In genomic region chr4:101019941-101020401, GRCh38 we compare ENCODE assay signal across 7 cellular contexts.
DNase-seq lines count a peak whose midpoint lies in the region; ATAC-seq lines count a peak whose summit lies in the region.

No MANE protein-coding gene starts in this region.

- peaks cover 29% of the 10 kb centered on the region for H3K4me1 ChIP-seq in GM23248 (ENCODE audit: insufficient read depth)

- no peak overlapping the region for H3K4me2 ChIP-seq in GM23248 (ENCODE audit: unreplicated experiment)

- peaks cover 2% of the 10 kb centered on the region; the same call in 1 of the 2 replicates for H3K36me3 ChIP-seq in GM23248 (ENCODE audit: low read depth)

- DNase-seq in RPMI7951 (ENCODE audit: low read depth) (peak; percentile 13), kidney tubule cell (ENCODE audit: low spot score) (peak; percentile 70), DMS79 treated with DMSO at 0.1 percent for 48 hours (lab: John Stamatoyannopoulos, UW) (no peak), GM23248 (no peak), NCI-H2107 treated with DMSO at 0.1 percent for 48 hours (lab: John Stamatoyannopoulos, UW; ENCODE audit: unreplicated experiment) (no peak)

- H3F3A ChIP-seq in GM23248 (ENCODE audit: insufficient read depth): peaks cover 28% of the 10 kb centered on the region

- no peaks in the 10 kb centered on the region for H4K20me1 ChIP-seq in GM23248 (ENCODE audit: insufficient read depth)

- WGBS in GM23248 (ENCODE audit: low coverage in 1 of 2, low lambda C conversion rate in 2 of 2, missing lambda C conversion rate in 2 of 2), 2 experiments: 72 to 73% methylated on average over 1 of the region's 1 CpG

- no peaks in the 10 kb centered on the region for H3K9me3 ChIP-seq in GM23248 (ENCODE audit: low read depth)

- peak; percentile 57 for ATAC-seq in GM19025 (IDR thresholded peaks at IDR 0.05; ENCODE audit: low read depth, unreplicated experiment)
- peak; percentile 68 for ATAC-seq in HG02759 (IDR thresholded peaks at IDR 0.05; ENCODE audit: unreplicated experiment)

- in situ Hi-C loops in GM23248 (cut with MboI): no loop called here

- H3K79me2 ChIP-seq in GM23248 (ENCODE audit: insufficient read depth): no peaks in the 10 kb centered on the region

- H3K4me3 ChIP-seq in GM23248: no peak overlapping the region

- no peak overlapping the region for H2AFZ ChIP-seq in GM23248

- no peaks in the 10 kb centered on the region for H3K9me2 ChIP-seq in GM23248 (ENCODE audit: insufficient read depth)

- H3K27me3 ChIP-seq in GM23248 (replicated peaks; ENCODE audit: insufficient read depth): no peaks in the 10 kb centered on the region

- H3K27ac ChIP-seq in GM23248: no peak overlapping the region

- no peak overlapping the region for H3K9ac ChIP-seq in GM23248

Comparison
In these comparisons a context has a peak if more than half of its experiments do, and no peak if none do; other contexts are left out.
1. DNase-seq: peak in RPMI7951 (single experiment) and kidney tubule cell (single experiment); none in DMS79 treated with DMSO at 0.1 percent for 48 hours (single experiment), GM23248 (single experiment) and NCI-H2107 treated with DMSO at 0.1 percent for 48 hours (single experiment).